In the genomic region with DNA sequence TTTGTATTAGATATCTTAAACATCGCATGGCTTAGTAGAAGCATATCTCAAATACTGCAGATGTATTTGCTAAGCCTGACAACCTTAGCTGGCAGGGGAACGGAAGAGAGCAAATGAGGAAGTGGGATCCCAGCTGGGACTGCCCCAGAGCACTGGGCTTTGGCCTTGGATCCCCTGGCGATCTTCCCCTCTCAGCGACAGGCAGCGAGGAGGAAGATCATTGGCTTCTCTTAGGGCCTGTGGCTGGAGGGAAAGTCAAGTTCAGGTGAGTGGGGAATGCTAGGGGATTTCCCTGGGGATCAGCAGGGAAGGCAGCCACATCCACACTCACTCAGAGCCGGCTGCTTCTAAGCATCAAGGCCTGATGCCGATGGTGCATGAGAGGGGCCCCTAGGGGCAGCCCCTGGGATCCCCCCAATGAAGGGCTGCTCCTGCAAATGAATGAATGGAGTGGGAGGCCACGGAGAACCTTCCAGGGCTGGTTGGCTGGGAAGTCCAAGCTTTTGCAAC, we compare ENCODE assay signal across 9 cellular contexts. TPM values are rescaled to one million over a fixed set of nuclear protein-coding genes. Genes with fewer than 3 reads are reported as not detected.
DNase-seq lines count a peak whose midpoint lies in the region; ATAC-seq and TF ChIP-seq lines count a peak whose summit lies in the region.
"Had no signal": no experiment of that assay in that cellular context is flagged by ENCODE, and none has a peak within 500 bp of the region (broad histone marks: within the 10 kb centered on the region; RNA-seq: fewer than 3 reads in every experiment).

No MANE protein-coding gene starts in this region.

- TF ChIP-seq CTCF in Peyer's patch (IDR thresholded peaks at IDR 0.05), result no peak

- peaks cover 7% of the 10 kb centered on the region for H3K4me1 Mint-ChIP-seq in activated naive CD4-positive, alpha-beta T cell treated with anti-CD3 and anti-CD28 coated beads, Interleukin-2, amount 10 ng/mL, durations not matched to agents 7 days and 5 days

- ATAC-seq in GM19023 (IDR thresholded peaks at IDR 0.05; ENCODE audit: unreplicated experiment), result peak; percentile 76
- ATAC-seq in HG02885 (IDR thresholded peaks at IDR 0.05; ENCODE audit: poor library complexity, unreplicated experiment), result peak; percentile 86

- DNase-seq in Peyer's patch (peak in 2 of 3 donors; percentile 56 to 72), medulla oblongata (ENCODE audit: extremely low spot score) (peak; percentile 54)
- no peak for DNase-seq in activated naive CD4-positive, alpha-beta T cell treated with anti-CD3 and anti-CD28 coated beads, Interleukin-2, amount 10 ng/mL, durations not matched to agents 7 days and 5 days
- DNase-seq in stimulated activated CD4-positive, alpha-beta T cell treated with anti-CD3 and anti-CD28 coated beads, Interleukin-4, amount 100 ng/mL, for 1 hour, result no peak
- no peak for DNase-seq in effector CD8-positive, alpha-beta T cell (lab: John Stamatoyannopoulos, UW)
- no peak for DNase-seq in effector CD4-positive, alpha-beta T cell

- H3K27me3 Mint-ChIP-seq in activated naive CD4-positive, alpha-beta T cell treated with anti-CD3 and anti-CD28 coated beads, Interleukin-2, amount 10 ng/mL, durations not matched to agents 7 days and 5 days, result peaks cover 34% of the 10 kb centered on the region

- no peaks in the 10 kb centered on the region for H3K36me3 ChIP-seq in Peyer's patch

- no peaks in the 10 kb centered on the region for H3K9me3 Mint-ChIP-seq in activated naive CD4-positive, alpha-beta T cell treated with anti-CD3 and anti-CD28 coated beads, Interleukin-2, amount 10 ng/mL, durations not matched to agents 7 days and 5 days
- H3K9me3 Mint-ChIP-seq: neural crest cell had no signal

- peak overlapping the region in 1 of 4 donors; percentile 22 for H3K27ac ChIP-seq in Peyer's patch

- CTCF ChIA-PET in activated naive CD4-positive, alpha-beta T cell treated with anti-CD3 and anti-CD28 coated beads, Interleukin-2, amount 10 ng/mL, durations not matched to agents 7 days and 5 days (lab: Charles Lee), result interaction anchor here (1.0 to 1.4 kb wide), 2 partner anchors 195 to 589 kb away, joined by 3 to 4 read pairs; no protein-coding TSS in a partner anchor

- H3K27ac Mint-ChIP-seq in activated naive CD4-positive, alpha-beta T cell treated with anti-CD3 and anti-CD28 coated beads, Interleukin-2, amount 10 ng/mL, durations not matched to agents 7 days and 5 days, result no peak overlapping the region

- H3K4me1 ChIP-seq in Peyer's patch, result peaks cover 0 to 12% (median 0%) of the 10 kb centered on the region in 4 donors

- no peak for TF ChIP-seq POLR2A in Peyer's patch (IDR thresholded peaks at IDR 0.05)

- H3K27me3 ChIP-seq in Peyer's patch, result no peaks in the 10 kb centered on the region

- no peak overlapping the region for H3K4me3 ChIP-seq in Peyer's patch

- H3K9me3 ChIP-seq in Peyer's patch, result no peaks in the 10 kb centered on the region

- H3K4me3 Mint-ChIP-seq in activated naive CD4-positive, alpha-beta T cell treated with anti-CD3 and anti-CD28 coated beads, Interleukin-2, amount 10 ng/mL, durations not matched to agents 7 days and 5 days, result no peak overlapping the region
- H3K4me3 Mint-ChIP-seq: neural crest cell had no signal

- H3K36me3 Mint-ChIP-seq in activated naive CD4-positive, alpha-beta T cell treated with anti-CD3 and anti-CD28 coated beads, Interleukin-2, amount 10 ng/mL, durations not matched to agents 7 days and 5 days, result no peaks in the 10 kb centered on the region

RNA-seq across cellular contexts. Expression of a gene that starts 42.0 kb away (rescaled TPM):
- total RNA-seq in Peyer's patch, result not detected
- total RNA-seq: neural crest cell had no signal

Comparison
In these comparisons a context has a peak if more than half of its experiments do, and no peak if none do; other contexts are left out.
1. DNase-seq: peak in Peyer's patch (2 of 3) and medulla oblongata (single experiment); none in activated naive CD4-positive, alpha-beta T cell treated with anti-CD3 and anti-CD28 coated beads, Interleukin-2, amount 10 ng/mL, durations not matched to agents 7 days and 5 days (single experiment), stimulated activated CD4-positive, alpha-beta T cell treated with anti-CD3 and anti-CD28 coated beads, Interleukin-4, amount 100 ng/mL, for 1 hour (single experiment), effector CD8-positive, alpha-beta T cell (single experiment) and effector CD4-positive, alpha-beta T cell (single experiment).